1 cellular context compared by ENCODE assay signal in the genomic region with DNA sequence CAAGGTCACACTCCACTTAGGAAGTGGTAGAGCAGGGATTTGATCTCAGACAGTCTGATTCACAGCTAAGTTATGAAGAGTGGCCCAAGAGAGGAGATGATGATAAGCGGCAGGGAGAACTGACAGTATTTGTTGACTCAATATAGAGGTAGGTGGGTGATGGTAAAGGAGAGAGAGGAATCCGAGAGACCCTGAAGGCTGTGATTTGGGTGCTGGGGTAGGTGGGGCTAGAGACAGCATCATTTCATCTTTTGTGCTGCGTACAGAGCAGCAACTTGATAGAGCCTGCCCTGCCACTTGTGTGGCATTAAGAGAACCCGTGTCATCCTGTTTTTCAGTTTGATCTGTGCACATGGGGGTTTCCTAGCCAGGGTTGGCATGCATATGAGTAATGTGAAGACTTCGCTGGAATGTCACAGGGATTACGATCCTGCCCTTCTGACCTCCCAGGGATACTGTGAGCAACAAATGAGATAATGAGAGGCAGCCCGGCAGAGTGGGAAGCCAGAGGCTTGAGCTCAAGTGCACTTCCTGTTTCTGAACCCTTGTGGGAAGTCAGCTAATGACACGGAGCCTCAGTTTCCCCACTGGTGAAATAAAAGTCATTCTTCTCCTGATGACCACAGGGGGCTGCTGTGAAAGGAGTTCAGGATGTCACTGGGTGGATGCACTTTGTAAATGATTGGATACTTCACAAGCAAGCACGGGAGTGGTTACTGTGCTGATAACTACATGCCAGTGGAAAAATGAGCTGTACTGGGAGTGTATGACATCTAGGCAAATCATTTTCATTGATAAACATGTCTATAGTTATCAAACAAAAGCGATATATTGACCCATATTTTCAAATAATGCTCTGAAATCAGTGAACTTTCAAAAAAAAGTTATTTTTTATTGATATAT.
TF ChIP-seq lines count a peak whose summit lies in the region.

No MANE protein-coding gene starts in this region.

TF ChIP-seq in A549, 52 proteins besides CTCF, POLR2A, EP300 and RAD21 (continued from another document):
- TF ChIP-seq, protein P1, sequence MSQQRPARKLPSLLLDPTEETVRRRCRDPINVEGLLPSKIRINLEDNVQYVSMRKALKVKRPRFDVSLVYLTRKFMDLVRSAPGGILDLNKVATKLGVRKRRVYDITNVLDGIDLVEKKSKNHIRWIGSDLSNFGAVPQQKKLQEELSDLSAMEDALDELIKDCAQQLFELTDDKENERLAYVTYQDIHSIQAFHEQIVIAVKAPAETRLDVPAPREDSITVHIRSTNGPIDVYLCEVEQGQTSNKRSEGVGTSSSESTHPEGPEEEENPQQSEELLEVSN (IDR thresholded peaks at IDR 0.05; ENCODE audit: borderline replicate concordance, low read depth), result peak; percentile 56; the same call in 1 of the 2 replicates
- TF ChIP-seq RARB (CRISPR knock-in tag; IDR thresholded peaks at IDR 0.05), result peak; percentile 74; the same call in 1 of the 2 replicates
- no peak for TF ChIP-seq FOSB (CRISPR knock-in tag; IDR thresholded peaks at IDR 0.05)
- TF ChIP-seq JUN (IDR thresholded peaks at IDR 0.05), result peak; percentile 82 to 84; a peak in 4 of 5 replicates
- peak; percentile 37; the same call in 1 of the 3 replicates for TF ChIP-seq SMC3 (IDR thresholded peaks at IDR 0.05)
- TF ChIP-seq BCL3 (IDR thresholded peaks at IDR 0.05), result peak; percentile 66; the same call in 1 of the 3 replicates
- TF ChIP-seq SREBF2 (IDR thresholded peaks at IDR 0.05), result no peak
- no peak for TF ChIP-seq TP53 (CRISPR knock-in tag; IDR thresholded peaks at IDR 0.05)
- no peak for TF ChIP-seq CBX8 (IDR thresholded peaks at IDR 0.05)
- TF ChIP-seq ZFP36 (IDR thresholded peaks at IDR 0.05; ENCODE audit: borderline replicate concordance, partially characterized antibody), result no peak
- TF ChIP-seq KDM5A (IDR thresholded peaks at IDR 0.05), result no peak
- peak; percentile 96 for TF ChIP-seq GATA3 (IDR thresholded peaks at IDR 0.05; ENCODE audit: borderline replicate concordance)
- TF ChIP-seq, protein P2, sequence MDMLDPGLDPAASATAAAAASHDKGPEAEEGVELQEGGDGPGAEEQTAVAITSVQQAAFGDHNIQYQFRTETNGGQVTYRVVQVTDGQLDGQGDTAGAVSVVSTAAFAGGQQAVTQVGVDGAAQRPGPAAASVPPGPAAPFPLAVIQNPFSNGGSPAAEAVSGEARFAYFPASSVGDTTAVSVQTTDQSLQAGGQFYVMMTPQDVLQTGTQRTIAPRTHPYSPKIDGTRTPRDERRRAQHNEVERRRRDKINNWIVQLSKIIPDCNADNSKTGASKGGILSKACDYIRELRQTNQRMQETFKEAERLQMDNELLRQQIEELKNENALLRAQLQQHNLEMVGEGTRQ (IDR thresholded peaks at IDR 0.05), result no peak
- TF ChIP-seq RNF2 (IDR thresholded peaks at IDR 0.05; ENCODE audit: borderline replicate concordance, low read depth), result no peak
- TF ChIP-seq, protein P3, sequence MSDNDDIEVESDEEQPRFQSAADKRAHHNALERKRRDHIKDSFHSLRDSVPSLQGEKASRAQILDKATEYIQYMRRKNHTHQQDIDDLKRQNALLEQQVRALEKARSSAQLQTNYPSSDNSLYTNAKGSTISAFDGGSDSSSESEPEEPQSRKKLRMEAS (IDR thresholded peaks at IDR 0.05), result peak; percentile 95
- peak; percentile 96; the same call in 1 of the 2 replicates for TF ChIP-seq ATOH8 (CRISPR knock-in tag; IDR thresholded peaks at IDR 0.05; ENCODE audit: low read depth)
- peak; percentile 58 for TF ChIP-seq FOSL2 (IDR thresholded peaks at IDR 0.05)
- TF ChIP-seq FOSL2 (CRISPR knock-in tag; IDR thresholded peaks at IDR 0.05), result peak; percentile 88
- peak; percentile 73 for TF ChIP-seq EHF (CRISPR knock-in tag; IDR thresholded peaks at IDR 0.05)
- no peak for TF ChIP-seq REST (IDR thresholded peaks at IDR 0.05)
- no peak for TF ChIP-seq ZSCAN20 (CRISPR knock-in tag; IDR thresholded peaks at IDR 0.05)
- no peak for TF ChIP-seq MAFK (IDR thresholded peaks at IDR 0.05; ENCODE audit: partially characterized antibody)
